8 cellular contexts compared by ENCODE assay signal in genomic region chr9:34603610-34604231, GRCh38. TPM values are rescaled to one million over a fixed set of nuclear protein-coding genes. Genes with fewer than 3 reads are reported as not detected.
DNase-seq lines count a peak whose midpoint lies in the region; ATAC-seq and TF ChIP-seq lines count a peak whose summit lies in the region.

No MANE protein-coding gene starts in this region.

- H3K27ac ChIP-seq in PC-3 (ENCODE audit: low read length) (no peak overlapping the region), fibroblast of lung (ENCODE audit: insufficient read depth, low read length) (no peak overlapping the region), neural cell (ENCODE audit: low read length) (no peak overlapping the region), stomach (no peak overlapping the region)

- WGBS in stomach, 5 donors = 50 to 63% (median 57%) methylated on average over 4 of the region's 4 CpGs

- no peak overlapping the region for H3K27ac Mint-ChIP-seq in activated T-cell treated with anti-CD3 and anti-CD28 coated beads, Interleukin-2, amount 50 U/mL, for 24 hours

- H2AFZ ChIP-seq in PC-3 (ENCODE audit: low read length) (no peak overlapping the region), fibroblast of lung (ENCODE audit: low read length) (no peak overlapping the region), neural cell (ENCODE audit: low read depth, low read length) (no peak overlapping the region)

- no peaks in the 10 kb centered on the region for H3K36me3 Mint-ChIP-seq in activated T-cell treated with anti-CD3 and anti-CD28 coated beads, Interleukin-2, amount 50 U/mL, for 24 hours (ENCODE audit: low read depth)

- TF ChIP-seq CTCF in AG09309 (IDR thresholded peaks at IDR 0.05; ENCODE audit: control insufficient read depth, insufficient read depth, low read depth, low read length, missing control alignments) (peak; percentile 88), PC-3 (conservative IDR thresholded peaks at IDR 0.05; ENCODE audit: low read depth, low read length) (peak; percentile 87), fibroblast of lung (conservative IDR thresholded peaks at IDR 0.05 in 1 of 2, IDR thresholded peaks at IDR 0.05 in 1 of 2; ENCODE audit: low read depth in 1 of 2, low read length in 2 of 2) (peak; percentile 87 to 94), neural cell (IDR thresholded peaks at IDR 0.05; ENCODE audit: poor library complexity, severe bottlenecking) (peak; percentile 97), stomach (IDR thresholded peaks at IDR 0.05) (peak in 5 of 7 experiments; percentile 81 to 91 (median 87))

- H3K4me2 ChIP-seq in PC-3 (ENCODE audit: low read length) = no peak overlapping the region
- no peak overlapping the region for H3K4me2 ChIP-seq in fibroblast of lung (ENCODE audit: extremely low read depth, insufficient read depth, low read length)
- no peak overlapping the region for H3K4me2 ChIP-seq in neural cell (ENCODE audit: low read length)

- H3K4me1 Mint-ChIP-seq in activated T-cell treated with anti-CD3 and anti-CD28 coated beads, Interleukin-2, amount 50 U/mL, for 24 hours (ENCODE audit: low read depth) = no peaks in the 10 kb centered on the region

- TF ChIP-seq RAD21 in neural cell (conservative IDR thresholded peaks at IDR 0.05) = peak; percentile 99

- peaks cover 3% of the 10 kb centered on the region for H3K27me3 Mint-ChIP-seq in activated T-cell treated with anti-CD3 and anti-CD28 coated beads, Interleukin-2, amount 50 U/mL, for 24 hours

- no peak for TF ChIP-seq POLR2A in stomach (IDR thresholded peaks at IDR 0.05)

- H3K9me3 ChIP-seq in PC-3 (ENCODE audit: low read length) (no peaks in the 10 kb centered on the region), fibroblast of lung (ENCODE audit: control insufficient read depth, insufficient read depth, low read depth, low read length) (no peaks in the 10 kb centered on the region), neural cell (ENCODE audit: low read length) (no peaks in the 10 kb centered on the region), stomach (no peaks in the 10 kb centered on the region)

- H4K20me1 ChIP-seq in PC-3 (ENCODE audit: low read length) = no peaks in the 10 kb centered on the region
- peaks cover 2% of the 10 kb centered on the region for H4K20me1 ChIP-seq in fibroblast of lung (ENCODE audit: control insufficient read depth, extremely low read depth, insufficient read depth, low read length)
- no peaks in the 10 kb centered on the region for H4K20me1 ChIP-seq in neural cell (ENCODE audit: insufficient read depth)

- CTCF ChIA-PET in PC-3 (lab: Charles Lee) = interaction anchor here (0.5 to 1.0 kb wide), 5 partner anchors 17 to 216 kb away, joined by 3 to 9 read pairs (median 3); partner anchors contain the start of gene DCTN3

- H3K36me3 ChIP-seq in PC-3 (ENCODE audit: low read depth, low read length) = no peaks in the 10 kb centered on the region
- no peaks in the 10 kb centered on the region for H3K36me3 ChIP-seq in fibroblast of lung (ENCODE audit: control insufficient read depth, insufficient read depth, low read length)
- no peaks in the 10 kb centered on the region for H3K36me3 ChIP-seq in neural cell (ENCODE audit: insufficient read depth, low read length)
- no peaks in the 10 kb centered on the region for H3K36me3 ChIP-seq in stomach

- H3K79me2 ChIP-seq in PC-3 (ENCODE audit: low read length) = no peaks in the 10 kb centered on the region
- H3K79me2 ChIP-seq in fibroblast of lung (ENCODE audit: control insufficient read depth, insufficient read depth, low read length) = no peaks in the 10 kb centered on the region
- H3K79me2 ChIP-seq in neural cell (replicated peaks; ENCODE audit: insufficient read depth, low read length) = no peaks in the 10 kb centered on the region

- DNase-seq in AG09309 (ENCODE audit: low read depth) (no peak), PC-3 (peak; percentile 84), fibroblast of lung (ENCODE audit: low read depth in 2 of 2) (peak; percentile 50 to 71), stomach (peak; percentile 87)
- peak; percentile 62 for DNase-seq in Jurkat, Clone E6-1 (ENCODE audit: low read depth, low spot score)
- peak; percentile 87 for DNase-seq in activated T-cell treated with anti-CD3 and anti-CD28 coated beads, Interleukin-2, amount 50 U/mL, for 24 hours

- H3K9me2 ChIP-seq in PC-3 (replicated peaks; ENCODE audit: low read length) (no peaks in the 10 kb centered on the region), neural cell (ENCODE audit: insufficient read depth, low read length) (no peaks in the 10 kb centered on the region)

- H3K9me3 Mint-ChIP-seq in activated T-cell treated with anti-CD3 and anti-CD28 coated beads, Interleukin-2, amount 50 U/mL, for 24 hours = no peaks in the 10 kb centered on the region

- H3K4me3 ChIP-seq in AG09309 (ENCODE audit: control insufficient read depth, low read depth, low read length) (no peak overlapping the region), PC-3 (ENCODE audit: low read length) (no peak overlapping the region), fibroblast of lung (replicated peaks in 1 of 4; ENCODE audit: control extremely low read depth in 1 of 4, insufficient read depth in 1 of 4, low read depth in 3 of 4, low read length in 4 of 4) (no peak overlapping the region), neural cell (ENCODE audit: low read length) (no peak overlapping the region), stomach (no peak overlapping the region)
- no peak overlapping the region for H3K4me3 ChIP-seq in Jurkat, Clone E6-1 (ENCODE audit: low read length)

- no TSS peak for BruUV-seq in PC-3 (replicated peaks; lab: Mats Ljungman, UMichigan)

- H3K27me3 ChIP-seq in PC-3 (ENCODE audit: low read length) = no peaks in the 10 kb centered on the region
- H3K27me3 ChIP-seq in fibroblast of lung (ENCODE audit: control insufficient read depth, insufficient read depth, low read length) = peaks cover 9% of the 10 kb centered on the region
- no peaks in the 10 kb centered on the region for H3K27me3 ChIP-seq in neural cell (ENCODE audit: insufficient read depth, low read depth, low read length)
- H3K27me3 ChIP-seq in stomach = no peaks in the 10 kb centered on the region

- intact Hi-C loops in PC-3 (cut with micrococcal nuclease) (no loop called here), stomach (cut with DNase I; ENCODE audit: low total_unique reads) (no loop called here)

- TF ChIP-seq EP300 in neural cell (conservative IDR thresholded peaks at IDR 0.05; ENCODE audit: poor library complexity, severe bottlenecking) (no peak), stomach (IDR thresholded peaks at IDR 0.05) (no peak)

- POLR2A ChIA-PET in PC-3 (lab: Charles Lee; ENCODE audit: unreplicated experiment) = interaction anchor here (0.6 kb wide), 1 partner anchor 23 kb away, joined by 3 read pairs; no protein-coding TSS in a partner anchor

- H3K4me3 Mint-ChIP-seq in activated T-cell treated with anti-CD3 and anti-CD28 coated beads, Interleukin-2, amount 50 U/mL, for 24 hours = no peak overlapping the region

- H3K9ac ChIP-seq in PC-3 (ENCODE audit: low read length) (no peak overlapping the region), fibroblast of lung (ENCODE audit: insufficient read depth, low read length) (no peak overlapping the region), neural cell (ENCODE audit: low read length) (no peak overlapping the region)

- ATAC-seq in GM19023 (IDR thresholded peaks at IDR 0.05; ENCODE audit: unreplicated experiment) (peak; percentile 87), PC-3 (peak; percentile 93)

- H3K4me1 ChIP-seq in PC-3 (ENCODE audit: insufficient read depth, low read length) = no peaks in the 10 kb centered on the region
- H3K4me1 ChIP-seq in fibroblast of lung (ENCODE audit: control insufficient read depth, extremely low read depth, insufficient read depth, low read length) = no peaks in the 10 kb centered on the region
- H3K4me1 ChIP-seq in stomach = no peaks in the 10 kb centered on the region

- no peaks in the 10 kb centered on the region for H3F3A ChIP-seq in PC-3 (ENCODE audit: low read length, unreplicated experiment)
- H3F3A ChIP-seq in neural cell (ENCODE audit: insufficient read depth, low read length, poor library complexity, severe bottlenecking) = no peaks in the 10 kb centered on the region

RNA-seq across cellular contexts. Expression of gene RPP25L, which starts 8.2 kb away (rescaled TPM):
- polyA plus RNA-seq in Jurkat, Clone E6-1 (2012; ENCODE audit: insufficient read depth, insufficient read length) = 49.5 TPM
- total RNA-seq in PC-3 (2014; rRNA removed) (25.0 and 30.2 TPM in 2 replicates), fibroblast of lung (25.7 and 34.3 TPM in 2 replicates), stomach (10 to 100 TPM in 4 of 5 donors, 1 to 10 TPM in 1; 2.9 to 49.5 (median 16.5) TPM)
- polyA plus RNA-seq in fibroblast of lung (12.6 and 13.5 TPM in 2 replicates), neural cell (27.5 and 31.4 TPM in 2 replicates), stomach (10 to 100 TPM; 28.9 to 40.4 (median 37.9) TPM)
- polyA plus RNA-seq in fibroblast of lung (2012) = 22.0 and 24.5 TPM in 2 replicates
- polyA minus RNA-seq in fibroblast of lung (ENCODE audit: low replicate concordance) (7.3 and 16.9 TPM in 2 replicates), neural cell (14.8 and 17.3 TPM in 2 replicates)

RNA-seq across cellular contexts. Expression of gene CNTFR, which starts 14.2 kb away (rescaled TPM):
- 2.0 TPM for polyA plus RNA-seq in Jurkat, Clone E6-1 (2012; ENCODE audit: insufficient read depth, insufficient read length)
- not detected in 2 replicates for total RNA-seq in PC-3 (2014; rRNA removed)
- total RNA-seq in fibroblast of lung = 0.26 TPM in 1 of 2 replicates, not detected in the other
- polyA plus RNA-seq in fibroblast of lung = 0.18 TPM in 1 of 2 replicates, not detected in the other
- 0.06 TPM in 1 of 2 replicates, not detected in the other for polyA plus RNA-seq in fibroblast of lung (2012)
- polyA minus RNA-seq in fibroblast of lung (ENCODE audit: low replicate concordance) = not detected in 2 replicates
- polyA plus RNA-seq in neural cell = 19.0 and 20.7 TPM in 2 replicates
- polyA minus RNA-seq in neural cell = 25.4 and 27.0 TPM in 2 replicates
- 10 to 100 TPM in 1 of 5 donors, 1 to 10 TPM in 3, not detected in 1; 2.4 to 15.8 (median 3.1) TPM for total RNA-seq in stomach
- 1 to 10 TPM; 2.2 to 4.1 (median 2.9) TPM for polyA plus RNA-seq in stomach

RNA-seq across cellular contexts. Expression of gene DCTN3, which starts 16.6 kb away (rescaled TPM):
- 143 TPM for polyA plus RNA-seq in Jurkat, Clone E6-1 (2012; ENCODE audit: insufficient read depth, insufficient read length)
- 102 and 105 TPM in 2 replicates for total RNA-seq in PC-3 (2014; rRNA removed)
- total RNA-seq in fibroblast of lung = 95.8 and 106 TPM in 2 replicates
- 157 and 194 TPM in 2 replicates for polyA plus RNA-seq in fibroblast of lung
- 146 and 192 TPM in 2 replicates for polyA plus RNA-seq in fibroblast of lung (2012)
- polyA minus RNA-seq in fibroblast of lung (ENCODE audit: low replicate concordance) = 127 and 144 TPM in 2 replicates
- 380 and 391 TPM in 2 replicates for polyA plus RNA-seq in neural cell
- polyA minus RNA-seq in neural cell = 133 and 140 TPM in 2 replicates
- 10 to 100 TPM in 4 of 5 donors, 1 to 10 TPM in 1; 9.3 to 55.4 (median 23.7) TPM for total RNA-seq in stomach
- polyA plus RNA-seq in stomach = 100 to 1,000 TPM in 1 of 3 donors, 10 to 100 TPM in 2; 81.0 to 107 (median 97.5) TPM

RNA-seq across cellular contexts. Expression of gene ARID3C, which starts 25.1 kb away (rescaled TPM):
- polyA plus RNA-seq in Jurkat, Clone E6-1 (2012; ENCODE audit: insufficient read depth, insufficient read length) = not detected
- 0.23 TPM in 1 of 2 replicates, not detected in the other for total RNA-seq in PC-3 (2014; rRNA removed)
- total RNA-seq in fibroblast of lung = under 0.01 and 0.17 TPM in 2 replicates
- not detected in 2 replicates for polyA plus RNA-seq in fibroblast of lung
- polyA plus RNA-seq in fibroblast of lung (2012) = 0.08 and 0.09 TPM in 2 replicates
- not detected in 2 replicates for polyA minus RNA-seq in fibroblast of lung (ENCODE audit: low replicate concordance)
- polyA plus RNA-seq in neural cell = 2.1 and 2.8 TPM in 2 replicates
- not detected in 2 replicates for polyA minus RNA-seq in neural cell
- total RNA-seq in stomach = not detected
- polyA plus RNA-seq in stomach = not detected

RNA-seq across cellular contexts. Expression of gene SIGMAR1, which starts 33.9 kb away (rescaled TPM):
- 183 TPM for polyA plus RNA-seq in Jurkat, Clone E6-1 (2012; ENCODE audit: insufficient read depth, insufficient read length)
- total RNA-seq in PC-3 (2014; rRNA removed) = 96.7 and 97.8 TPM in 2 replicates
- total RNA-seq in fibroblast of lung = 23.4 and 52.5 TPM in 2 replicates
- polyA plus RNA-seq in fibroblast of lung = 61.2 and 87.2 TPM in 2 replicates
- polyA plus RNA-seq in fibroblast of lung (2012) = 90.1 and 133 TPM in 2 replicates
- polyA minus RNA-seq in fibroblast of lung (ENCODE audit: low replicate concordance) = 114 and 160 TPM in 2 replicates
- polyA plus RNA-seq in neural cell = 50.2 and 52.5 TPM in 2 replicates
- polyA minus RNA-seq in neural cell = 32.2 and 51.4 TPM in 2 replicates
- total RNA-seq in stomach = 100 to 1,000 TPM in 1 of 5 donors, 10 to 100 TPM in 4; 20.0 to 124 (median 64.3) TPM
- 10 to 100 TPM; 19.9 to 46.8 (median 25.5) TPM for polyA plus RNA-seq in stomach
